Comparison of ENCODE assay signal across 20 cellular contexts in the genomic region with DNA sequence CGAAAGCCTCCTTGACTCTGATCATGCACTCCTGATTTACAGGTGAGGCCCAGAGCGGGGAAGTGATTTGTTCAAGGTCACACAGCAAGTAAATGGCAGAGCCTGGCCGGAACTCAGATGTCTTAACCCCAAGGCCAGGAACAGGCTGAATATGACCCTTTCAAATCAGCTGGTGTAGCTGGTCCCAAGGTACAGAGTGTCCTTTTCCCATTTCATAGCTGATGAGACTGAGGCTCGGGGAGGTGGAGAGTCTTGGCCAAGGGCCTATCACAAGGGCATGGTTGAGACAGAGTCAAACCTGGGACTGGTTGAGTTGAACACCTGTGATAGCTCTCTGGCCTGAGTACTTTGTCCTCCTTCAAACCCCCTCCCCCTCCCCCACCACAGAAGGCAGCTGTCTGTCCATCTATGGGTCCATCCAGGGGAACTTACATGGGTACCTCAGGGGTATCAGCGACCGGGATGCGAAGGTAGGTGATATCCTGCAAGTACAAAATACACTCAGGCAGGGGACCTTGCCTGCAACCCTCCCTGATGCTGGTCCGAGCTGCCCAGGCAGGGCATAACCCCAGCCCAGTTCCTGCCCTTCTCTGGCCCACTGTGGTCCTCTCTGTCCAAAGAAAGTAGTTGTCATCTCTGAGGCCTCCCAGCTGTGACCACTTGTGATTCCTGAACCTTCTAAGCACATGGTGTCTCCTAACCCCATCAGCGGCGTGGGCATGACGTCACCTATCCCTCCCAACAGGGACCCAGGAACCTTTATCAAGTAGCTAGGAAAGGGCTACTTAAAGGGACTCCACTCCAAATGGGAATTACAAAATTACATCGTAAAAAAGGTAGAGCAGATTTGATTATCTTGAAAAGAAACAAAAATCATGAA. TPM values are rescaled to one million over a fixed set of nuclear protein-coding genes. Genes with fewer than 3 reads are reported as not detected.
DNase-seq lines count a peak whose midpoint lies in the region; ATAC-seq, FAIRE-seq and TF ChIP-seq lines count a peak whose summit lies in the region.
"Had no signal": no experiment of that assay in that cellular context is flagged by ENCODE, and none has a peak within 500 bp of the region (broad histone marks: within the 10 kb centered on the region; RNA-seq: fewer than 3 reads in every experiment).

No MANE protein-coding gene starts in this region.

- H2BK20ac ChIP-seq in H1 (ENCODE audit: low read length): no peak overlapping the region

- peaks cover 35% of the 10 kb centered on the region for H3K27me3 ChIP-seq in RWPE2 (ENCODE audit: insufficient read depth, poor library complexity, severe bottlenecking)
- peaks cover 12 to 25% (median 18%) of the 10 kb centered on the region in 4 experiments for H3K27me3 ChIP-seq in H1 (replicated peaks in 1 of 4; ENCODE audit: control insufficient read depth in 3 of 4, extremely low read depth in 1 of 4, insufficient read depth in 3 of 4, low read length in 3 of 4)

- H3K27ac ChIP-seq in RWPE2 (ENCODE audit: poor library complexity, severe bottlenecking) (no peak overlapping the region), H1 (ENCODE audit: low read depth, low read length) (no peak overlapping the region)

- no peak overlapping the region for H2AK5ac ChIP-seq in H1 (ENCODE audit: low read depth, low read length)

- no peak overlapping the region for H2BK15ac ChIP-seq in H1 (ENCODE audit: low read length)

- no peak overlapping the region; a peak in 1 of 7 replicates for H3K9ac ChIP-seq in H1 (replicated peaks in 1 of 4; ENCODE audit: extremely low read depth in 1 of 4, low read depth in 3 of 4, low read length in 3 of 4)

- H4K91ac ChIP-seq in H1 (replicated peaks; ENCODE audit: insufficient read length, low read length): no peak overlapping the region

- no peak overlapping the region for H2BK5ac ChIP-seq in H1 (ENCODE audit: low read depth, low read length)

- no peak for TF ChIP-seq CTCF in RWPE2 (IDR thresholded peaks at IDR 0.05; ENCODE audit: poor library complexity, severe bottlenecking)
- TF ChIP-seq CTCF in H1 (IDR thresholded peaks at IDR 0.05; ENCODE audit: control extremely low read depth in 1 of 3, insufficient read depth in 1 of 3, low read depth in 1 of 3, low read length in 3 of 3): no peak

- H4K5ac ChIP-seq in H1 (ENCODE audit: insufficient read length, low read depth, low read length): no peak overlapping the region

- H3K4me3 ChIP-seq in RWPE2 (ENCODE audit: severe bottlenecking): no peak overlapping the region
- H3K4me3 ChIP-seq in H1 (ENCODE audit: extremely low read depth in 1 of 4, insufficient read depth in 2 of 4, low read depth in 3 of 4, low read length in 4 of 4): no peak overlapping the region

- H3K56ac ChIP-seq in H1 (replicated peaks; ENCODE audit: insufficient read length, low read depth, low read length): no peak overlapping the region

- WGBS in H1 (ENCODE audit: extremely low coverage in 1 of 2, insufficient coverage in 1 of 2, insufficient read length in 1 of 2, insufficient replicate concordance in 2 of 2, low coverage in 1 of 2, low lambda C conversion rate in 2 of 2, missing lambda C conversion rate in 1 of 2), 2 experiments: 94% methylated on average over 12 of the region's 12 CpGs; no CpG with 5 or more reads in 1 of the 2 experiments

- CTCF ChIA-PET in H1 (lab: Charles Lee; ENCODE audit: partially characterized antibody): interaction anchor here (0.7 to 4.4 kb wide), 6 partner anchors 12 to 170 kb away, joined by 3 to 26 read pairs (median 4); no protein-coding TSS in a partner anchor

- POLR2A ChIA-PET in H1 (lab: Charles Lee; ENCODE audit: partially characterized antibody): interaction anchor here (1.0 kb wide), 1 partner anchor 8 kb away, joined by 3 read pairs; no protein-coding TSS in a partner anchor

- H3K4me1 ChIP-seq in RWPE2 (ENCODE audit: insufficient read depth, poor library complexity, severe bottlenecking) (no peaks in the 10 kb centered on the region), H1 (replicated peaks in 1 of 4; ENCODE audit: control insufficient read depth in 3 of 4, insufficient read depth in 4 of 4, low read length in 3 of 4) (peaks cover 3 to 28% (median 17%) of the 10 kb centered on the region in 4 experiments)

- H3K18ac ChIP-seq in H1 (ENCODE audit: extremely low read depth, low read length): no peak overlapping the region

- H3K79me1 ChIP-seq in H1 (ENCODE audit: low read depth, low read length): no peaks in the 10 kb centered on the region

- ATAC-seq in RWPE2 (ENCODE audit: low read depth): no peak
- ATAC-seq: SK-N-SH treated with all-trans-retinoic acid at 6 μM for 48 hours had no signal

- no peak for TF ChIP-seq EP300 in H1 (IDR thresholded peaks at IDR 0.05; ENCODE audit: borderline replicate concordance in 1 of 2, low read depth in 2 of 2, low read length in 2 of 2)

- no peak for TF ChIP-seq POLR2A in H1 (IDR thresholded peaks at IDR 0.05; ENCODE audit: control extremely low read depth in 1 of 2, low read depth in 2 of 2, low read length in 2 of 2)

- H4K20me1 ChIP-seq in H1 (replicated peaks in 1 of 2; ENCODE audit: control insufficient read depth in 1 of 2, insufficient read depth in 2 of 2, low read length in 2 of 2): peaks cover 0 to 4% of the 10 kb centered on the region in 2 experiments

- FAIRE-seq in H1 (lab: Jason Lieb, UNC) (peak; percentile 28), RCC 7860 (lab: Jason Lieb, UNC) (no peak)
- FAIRE-seq: H54 had no signal

- H3K9me3 ChIP-seq in RWPE2 (ENCODE audit: severe bottlenecking): no peaks in the 10 kb centered on the region
- H3K9me3 ChIP-seq in H1 (ENCODE audit: insufficient read depth in 2 of 2, low read depth in 1 of 2, low read length in 1 of 2): no peaks in the 10 kb centered on the region

- H3K36me3 ChIP-seq in RWPE2 (ENCODE audit: low read depth) (no peaks in the 10 kb centered on the region), H1 (ENCODE audit: control insufficient read depth in 2 of 4, insufficient read depth in 4 of 4, low read length in 3 of 4) (no peaks in the 10 kb centered on the region)

- intact Hi-C loops in posterior vena cava (cut with DNase I): no loop called here

- TF ChIP-seq RAD21 in H1 (IDR thresholded peaks at IDR 0.05 in 1 of 2, conservative IDR thresholded peaks at IDR 0.05 in 1 of 2; ENCODE audit: low read depth in 2 of 2, low read length in 2 of 2): no peak

- no peak overlapping the region for H3K4ac ChIP-seq in H1 (replicated peaks; ENCODE audit: insufficient read length, low read depth, low read length)

- no peaks in the 10 kb centered on the region for H3K79me2 ChIP-seq in H1 (ENCODE audit: control insufficient read depth in 1 of 2, insufficient read depth in 2 of 2, low read length in 2 of 2)

- H3K23me2 ChIP-seq in H1 (ENCODE audit: low read depth, low read length): peaks cover 16% of the 10 kb centered on the region

- H3K14ac ChIP-seq in H1 (ENCODE audit: insufficient read length): no peak overlapping the region

- DNase-seq in RWPE2 (ENCODE audit: low spot score): peak; percentile 79
- DNase-seq in H1 (ENCODE audit: low read depth in 1 of 2, low spot score in 2 of 2): no peak
- peak; percentile 65 for DNase-seq in posterior vena cava (ENCODE audit: low spot score)
- DNase-seq in NCI-H146 treated with DMSO at 0.1 percent for 48 hours (lab: John Stamatoyannopoulos, UW; ENCODE audit: unreplicated experiment): no peak
- DNase-seq in RCC 7860 (ENCODE audit: low spot score): no peak
- DNase-seq: DMS79 treated with DMSO at 0.1 percent for 48 hours, HFFc6, KG1, NCI-H1105 treated with DMSO at 0.1 percent for 48 hours, NCI-H1694 treated with DMSO at 0.1 percent for 48 hours, NCI-H2107, NCI-H2227 treated with DMSO at 0.1 percent for 48 hours, NCI-H510A treated with DMSO at 0.1 percent for 48 hours, NCI-H774, OCI-M1, SHP77 treated with DMSO at 0.1 percent for 48 hours had no signal

- H3K4me2 ChIP-seq in H1 (ENCODE audit: insufficient read depth in 1 of 2, low read depth in 2 of 2, low read length in 2 of 2): no peak overlapping the region

- H4K8ac ChIP-seq in H1 (ENCODE audit: extremely low read depth, insufficient read depth, low read length): no peak overlapping the region

- no peak overlapping the region for H3K23ac ChIP-seq in H1 (ENCODE audit: insufficient read length)

- no peak overlapping the region for H2BK12ac ChIP-seq in H1 (ENCODE audit: low read depth, low read length)

- no peak overlapping the region for H2AFZ ChIP-seq in H1 (ENCODE audit: low read length)

- no peak overlapping the region for H2BK120ac ChIP-seq in H1 (replicated peaks; ENCODE audit: low read depth, low read length)

RNA-seq across cellular contexts. Expression of gene DUSP15, which starts 5.6 kb away (rescaled TPM):
- 0.91 and 1.0 TPM in 2 replicates for total RNA-seq in H1 (2021; fragmentation: NEBNext Ultra II Directional; extraction: Animal tissue kit (Norgen Biotek cat#: 25700))
- polyA plus RNA-seq in H1 (2011; rRNA removed): 3.2 and 6.0 TPM in 2 replicates
- polyA plus RNA-seq in H1 (2011; cell fraction: cytosol; rRNA removed): 3.9 TPM
- 4.7 TPM for polyA plus RNA-seq in H1 (2011; cell fraction: nucleus; rRNA removed)
- 0.77 to 3.2 TPM (median 2.8 TPM) in 4 replicates for polyA plus RNA-seq in H1 (2012, experiment 1 of 2)
- 1.6 TPM for polyA plus RNA-seq in H1 (2012, experiment 2 of 2)
- 0.87 TPM for polyA plus RNA-seq in H1 (2013, experiment 1 of 2)
- 0.79 TPM for polyA plus RNA-seq in H1 (2013, experiment 2 of 2)
- 0.39 and 1.1 TPM in 2 replicates for polyA minus RNA-seq in H1 (2011; rRNA and poly(A)+ RNA removed)
- 2.6 TPM for polyA minus RNA-seq in H1 (2011; cell fraction: cytosol; rRNA and poly(A)+ RNA removed)
- 5.4 TPM for polyA minus RNA-seq in H1 (2011; cell fraction: nucleus; rRNA and poly(A)+ RNA removed)
- total RNA-seq in posterior vena cava: 1 to 10 TPM in 1 of 2 donors, under 1 TPM in 1; 0.90 to 1.0 TPM
- total RNA-seq: HFFc6, RPMI7951 had no signal
- polyA plus RNA-seq: CD14-positive monocyte had no signal

RNA-seq across cellular contexts. Expression of gene TTLL9, which starts 5.7 kb away (rescaled TPM):
- total RNA-seq in H1 (2021; fragmentation: NEBNext Ultra II Directional; extraction: Animal tissue kit (Norgen Biotek cat#: 25700)): not detected in 2 replicates
- polyA plus RNA-seq in H1 (2011; rRNA removed): 0.06 and 0.19 TPM in 2 replicates
- 0.10 TPM for polyA plus RNA-seq in H1 (2011; cell fraction: cytosol; rRNA removed)
- 0.20 TPM for polyA plus RNA-seq in H1 (2011; cell fraction: nucleus; rRNA removed)
- polyA plus RNA-seq in H1 (2012, experiment 1 of 2): 0.15 to 0.24 TPM (median 0.16 TPM) in 3 of 4 replicates, not detected in the other
- polyA plus RNA-seq in H1 (2012, experiment 2 of 2): not detected
- polyA plus RNA-seq in H1 (2013, experiment 1 of 2): not detected
- 0.04 TPM for polyA plus RNA-seq in H1 (2013, experiment 2 of 2)
- polyA minus RNA-seq in H1 (2011; rRNA and poly(A)+ RNA removed): 0.20 TPM in 1 of 2 replicates, not detected in the other
- not detected for polyA minus RNA-seq in H1 (2011; cell fraction: cytosol; rRNA and poly(A)+ RNA removed)
- not detected for polyA minus RNA-seq in H1 (2011; cell fraction: nucleus; rRNA and poly(A)+ RNA removed)
- total RNA-seq in posterior vena cava: under 1 TPM; 0.14 to 0.19 TPM
- total RNA-seq: HFFc6, RPMI7951 had no signal
- polyA plus RNA-seq: CD14-positive monocyte had no signal

RNA-seq across cellular contexts. Expression of gene FOXS1, which starts 19.4 kb away (rescaled TPM):
- total RNA-seq in H1 (2021; fragmentation: NEBNext Ultra II Directional; extraction: Animal tissue kit (Norgen Biotek cat#: 25700)): not detected in 2 replicates
- polyA plus RNA-seq in H1 (2011; rRNA removed): 0.45 and 0.47 TPM in 2 replicates
- 0.36 TPM for polyA plus RNA-seq in H1 (2011; cell fraction: cytosol; rRNA removed)
- polyA plus RNA-seq in H1 (2011; cell fraction: nucleus; rRNA removed): 0.43 TPM
- 0.13 to 0.28 TPM in 2 of 4 replicates, not detected in the others for polyA plus RNA-seq in H1 (2012, experiment 1 of 2)
- polyA plus RNA-seq in H1 (2012, experiment 2 of 2): 0.26 TPM
- 0.12 TPM for polyA plus RNA-seq in H1 (2013, experiment 1 of 2)
- polyA plus RNA-seq in H1 (2013, experiment 2 of 2): 0.20 TPM
- polyA minus RNA-seq in H1 (2011; rRNA and poly(A)+ RNA removed): not detected in 2 replicates
- not detected for polyA minus RNA-seq in H1 (2011; cell fraction: cytosol; rRNA and poly(A)+ RNA removed)
- 1.00 TPM for polyA minus RNA-seq in H1 (2011; cell fraction: nucleus; rRNA and poly(A)+ RNA removed)
- total RNA-seq in posterior vena cava: 1 to 10 TPM; 2.8 to 5.0 TPM
- total RNA-seq: HFFc6 had no signal
- polyA plus RNA-seq: CD14-positive monocyte had no signal

RNA-seq across cellular contexts. Expression of gene MYLK2, which starts 45.6 kb away (rescaled TPM):
- total RNA-seq in H1 (2021; fragmentation: NEBNext Ultra II Directional; extraction: Animal tissue kit (Norgen Biotek cat#: 25700)): 0.22 TPM in 1 of 2 replicates, not detected in the other
- polyA plus RNA-seq in H1 (2011; rRNA removed): 0.26 and 0.27 TPM in 2 replicates
- polyA plus RNA-seq in H1 (2011; cell fraction: cytosol; rRNA removed): 0.36 TPM
- polyA plus RNA-seq in H1 (2011; cell fraction: nucleus; rRNA removed): 0.73 TPM
- 0.21 to 0.41 TPM (median 0.23 TPM) in 4 replicates for polyA plus RNA-seq in H1 (2012, experiment 1 of 2)
- polyA plus RNA-seq in H1 (2012, experiment 2 of 2): 0.13 TPM
- polyA plus RNA-seq in H1 (2013, experiment 1 of 2): 0.20 TPM
- 0.22 TPM for polyA plus RNA-seq in H1 (2013, experiment 2 of 2)
- polyA minus RNA-seq in H1 (2011; rRNA and poly(A)+ RNA removed): 0.09 and 0.32 TPM in 2 replicates
- not detected for polyA minus RNA-seq in H1 (2011; cell fraction: cytosol; rRNA and poly(A)+ RNA removed)
- 0.40 TPM for polyA minus RNA-seq in H1 (2011; cell fraction: nucleus; rRNA and poly(A)+ RNA removed)
- total RNA-seq in posterior vena cava: not detected
- polyA plus RNA-seq: CD14-positive monocyte had no signal

Comparison
In these comparisons a context has a peak if more than half of its experiments do, and no peak if none do; other contexts are left out.
1. DNase-seq: peak in RWPE2 (single experiment) and posterior vena cava (single experiment); none in H1 (0 of 2), NCI-H146 treated with DMSO at 0.1 percent for 48 hours (single experiment) and RCC 7860 (single experiment).